In the genomic region with DNA sequence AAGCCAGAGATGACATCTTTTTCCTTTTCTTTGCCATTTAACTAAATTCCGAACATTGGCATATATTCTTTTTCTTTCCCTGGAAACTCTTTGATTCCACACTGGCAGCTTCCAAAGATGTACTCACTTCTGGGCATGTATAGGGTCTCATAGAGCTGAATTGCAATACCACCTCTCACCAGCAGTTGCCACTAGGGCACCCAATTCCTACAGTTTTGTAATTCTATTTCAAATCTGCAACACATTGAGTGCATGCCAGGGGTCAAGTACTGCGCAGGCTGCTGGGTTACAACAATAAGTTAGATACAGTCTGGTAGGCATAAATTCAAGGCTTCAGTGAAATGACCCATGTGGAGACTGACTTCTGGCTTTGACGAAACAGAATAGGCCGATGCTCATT, we compare ENCODE assay signal across 18 cellular contexts.
DNase-seq lines count a peak whose midpoint lies in the region; TF ChIP-seq lines count a peak whose summit lies in the region.
"Had no signal": no experiment of that assay in that cellular context is flagged by ENCODE, and none has a peak within 500 bp of the region (broad histone marks: within the 10 kb centered on the region; RNA-seq: fewer than 3 reads in every experiment).

No MANE protein-coding gene starts in this region.

- 93% methylated on average over 4 of the region's 4 CpGs for WGBS in smooth muscle cell (ENCODE audit: low lambda C conversion rate)

- H3K4me1 ChIP-seq in PC-9 (replicated peaks; ENCODE audit: insufficient read depth), result no peaks in the 10 kb centered on the region
- peaks cover 9% of the 10 kb centered on the region for H3K4me1 ChIP-seq in smooth muscle cell (ENCODE audit: low read depth)
- H3K4me1 ChIP-seq: esophagus muscularis mucosa, psoas muscle had no signal

- H3K4me3 ChIP-seq in PC-9 (no peak overlapping the region), epithelial cell of proximal tubule (ENCODE audit: low read depth, low read length) (no peak overlapping the region), smooth muscle cell (no peak overlapping the region)
- H3K4me3 ChIP-seq: esophagus muscularis mucosa, psoas muscle had no signal

- H3K9me3 ChIP-seq in PC-9 (ENCODE audit: insufficient read depth, low read depth) (no peaks in the 10 kb centered on the region; the same call in 1 of the 2 replicates), smooth muscle cell (replicated peaks; ENCODE audit: low read depth) (no peaks in the 10 kb centered on the region)

- H3K79me2 ChIP-seq in PC-9 (ENCODE audit: low read depth), result no peaks in the 10 kb centered on the region
- H3K79me2 ChIP-seq in smooth muscle cell (ENCODE audit: low read depth), result no peaks in the 10 kb centered on the region

- H3F3A ChIP-seq in PC-9 (ENCODE audit: insufficient read depth, low read depth) (no peaks in the 10 kb centered on the region), smooth muscle cell (ENCODE audit: low read depth) (no peaks in the 10 kb centered on the region)

- no peaks in the 10 kb centered on the region for H3K9me2 ChIP-seq in PC-9 (ENCODE audit: insufficient read depth)

- BruUV-seq in PC-9 (replicated peaks; lab: Mats Ljungman, UMichigan), result no TSS peak

- peak; percentile 52 for TF ChIP-seq CTCF in GM12873 (IDR thresholded peaks at IDR 0.05; ENCODE audit: insufficient read depth, low read depth, low read length, missing control alignments)
- TF ChIP-seq CTCF in PC-9 (conservative IDR thresholded peaks at IDR 0.05), result peak; percentile 45
- TF ChIP-seq CTCF in epithelial cell of proximal tubule (conservative IDR thresholded peaks at IDR 0.05; ENCODE audit: low read depth, low read length), result peak; percentile 52
- peak; percentile 16 for TF ChIP-seq CTCF in smooth muscle cell (IDR thresholded peaks at IDR 0.05; ENCODE audit: borderline replicate concordance, insufficient read depth, poor library complexity, severe bottlenecking)

- intact Hi-C loops in PC-9 (cut with micrococcal nuclease; ENCODE audit: unreplicated experiment), result no loop called here

- H4K20me1 ChIP-seq in PC-9 (ENCODE audit: insufficient read depth), result no peaks in the 10 kb centered on the region
- H4K20me1 ChIP-seq in smooth muscle cell (ENCODE audit: low read depth), result no peaks in the 10 kb centered on the region

- H3K4me2 ChIP-seq in PC-9 (no peak overlapping the region), smooth muscle cell (no peak overlapping the region)

- H2AFZ ChIP-seq in PC-9 (no peak overlapping the region), smooth muscle cell (ENCODE audit: low read depth) (no peak overlapping the region)

- H3K36me3 ChIP-seq in PC-9 (ENCODE audit: low read depth) (no peaks in the 10 kb centered on the region), smooth muscle cell (ENCODE audit: low read depth) (no peaks in the 10 kb centered on the region)
- H3K36me3 ChIP-seq: esophagus muscularis mucosa had no signal

- CTCF ChIA-PET in PC-9 (lab: Charles Lee), result no interaction called here

- H3K27me3 ChIP-seq in PC-9 (ENCODE audit: insufficient read depth, low read depth), result peaks cover 68% of the 10 kb centered on the region
- peaks cover 16% of the 10 kb centered on the region for H3K27me3 ChIP-seq in smooth muscle cell (ENCODE audit: low read depth)

- no peak overlapping the region for H3K27ac ChIP-seq in PC-9
- H3K27ac ChIP-seq in smooth muscle cell (ENCODE audit: low read depth), result no peak overlapping the region
- H3K27ac ChIP-seq: esophagus muscularis mucosa, psoas muscle had no signal

- H3K9ac ChIP-seq in smooth muscle cell (ENCODE audit: low read depth), result no peak overlapping the region

- POLR2A ChIA-PET in PC-9 (lab: Charles Lee; ENCODE audit: unreplicated experiment), result no interaction called here

- no peak for DNase-seq in PC-9
- DNase-seq in epithelial cell of proximal tubule (ENCODE audit: low read depth), result no peak
- no peak for DNase-seq in smooth muscle cell (lab: John Stamatoyannopoulos, UW; ENCODE audit: unreplicated experiment)
- DNase-seq in iPS-NIHi11 (ENCODE audit: low spot score), result no peak
- DNase-seq in ureter (ENCODE audit: low spot score), result no peak
- no peak for DNase-seq in cerebellar cortex (ENCODE audit: low spot score)
- DNase-seq: activated B cell treated with CpG ODN at 0.5 μM for 24 hours; activated CD8-positive, alpha-beta memory T cell treated with anti-CD3 and anti-CD28 coated beads, Interleukin-2, amount 10 ng/mL, durations not matched to agents 7 days and 5 days; activated effector memory CD4-positive, alpha-beta T cell treated with anti-CD3 and anti-CD28 coated beads, Interleukin-2, amount 50 U/mL, for 16 hours; anterior cingulate cortex; C1 segment of cervical spinal cord; hippocampal formation; NCI-H1092; psoas muscle; RPMI8226; stimulated activated CD4-positive, alpha-beta T cell treated with anti-CD3 and anti-CD28 coated beads, Interleukin-15, amount 100 ng/mL, for 24 hours had no signal
